12 cellular contexts compared by ENCODE assay signal in genomic region chr10:132923384-132923783, GRCh38. TPM values are rescaled to one million over a fixed set of nuclear protein-coding genes. Genes with fewer than 3 reads are reported as not detected.
DNase-seq lines count a peak whose midpoint lies in the region; ATAC-seq and TF ChIP-seq lines count a peak whose summit lies in the region.
"Not testable (repeated sequence)": the region's sequence is repeated elsewhere in the genome, so short reads cannot be mapped to it uniquely, and the experiment has no call there.
"Had no signal": no experiment of that assay in that cellular context is flagged by ENCODE, and none has a peak within 500 bp of the region (broad histone marks: within the 10 kb centered on the region; RNA-seq: fewer than 3 reads in every experiment).

No MANE protein-coding gene starts in this region.

- not testable (repeated sequence) for H3K18ac ChIP-seq in mesenchymal stem cell (ENCODE audit: low read depth in 1 of 2, low read length in 2 of 2)

- TF ChIP-seq CTCF in chondrocyte (IDR thresholded peaks at IDR 0.05); endothelial cell (IDR thresholded peaks at IDR 0.05; ENCODE audit: unreplicated experiment); right lobe of liver (IDR thresholded peaks at IDR 0.05): not testable (repeated sequence)

- H2BK15ac ChIP-seq in mesenchymal stem cell (ENCODE audit: low read depth, poor library complexity, severe bottlenecking): not testable (repeated sequence)

- H3K79me1 ChIP-seq in mesenchymal stem cell (replicated peaks; ENCODE audit: low read length, poor library complexity, severe bottlenecking): not testable (repeated sequence)

- H3K27ac Mint-ChIP-seq in chondrocyte (ENCODE audit: unreplicated experiment): not testable (repeated sequence)
- H3K27ac Mint-ChIP-seq in endothelial cell (ENCODE audit: unreplicated experiment): peak overlapping the region; percentile 45

- H3K4ac ChIP-seq in mesenchymal stem cell (ENCODE audit: low read depth in 1 of 2, low read length in 2 of 2): not testable (repeated sequence)

- 69% methylated on average over 2 of the region's 7 CpGs for WGBS in right lobe of liver (ENCODE audit: insufficient coverage, low coverage, low lambda C conversion rate, missing lambda C conversion rate)
- WGBS in mesenchymal stem cell: 70% methylated on average over 7 of the region's 7 CpGs

- not testable (repeated sequence) for H3K9me3 Mint-ChIP-seq in chondrocyte (ENCODE audit: low read depth); endothelial cell (ENCODE audit: unreplicated experiment)

- H3K4me1 ChIP-seq in NT2/D1 (ENCODE audit: insufficient read depth, insufficient read length); right lobe of liver; mesenchymal stem cell (ENCODE audit: control insufficient read depth, insufficient read depth, low read depth, low read length): not testable (repeated sequence)

- ATAC-seq in Right ventricle myocardium inferior, left cardiac atrium, right lobe of liver: not testable (repeated sequence)

- H4K91ac ChIP-seq in mesenchymal stem cell (ENCODE audit: low read length): peak overlapping the region; percentile 10

- not testable (repeated sequence) for H3K4me3 Mint-ChIP-seq in chondrocyte (ENCODE audit: unreplicated experiment); endothelial cell (ENCODE audit: unreplicated experiment)

- intact Hi-C loops in Right ventricle myocardium inferior (cut with DNase I); left cardiac atrium (cut with DNase I); right lobe of liver (cut with DNase I): not testable (repeated sequence)

- not testable (repeated sequence) for H3K27ac ChIP-seq in right lobe of liver; mesenchymal stem cell (ENCODE audit: low read length, poor library complexity, severe bottlenecking)

- not testable (repeated sequence) for H3K4me1 Mint-ChIP-seq in chondrocyte (ENCODE audit: low read depth); endothelial cell (ENCODE audit: unreplicated experiment)

- H3K4me3 ChIP-seq in NT2/D1 (ENCODE audit: insufficient read length, low read depth); right lobe of liver; mesenchymal stem cell (ENCODE audit: insufficient read depth in 1 of 2, low read depth in 1 of 2, low read length in 2 of 2): not testable (repeated sequence)

- H3K14ac ChIP-seq in mesenchymal stem cell (ENCODE audit: low read length in 2 of 2): not testable (repeated sequence)

- H2BK12ac ChIP-seq in mesenchymal stem cell (ENCODE audit: low read length in 2 of 2): not testable (repeated sequence)

- not testable (repeated sequence) for H2AK5ac ChIP-seq in mesenchymal stem cell (ENCODE audit: low read length, severe bottlenecking)

- H3K36me3 Mint-ChIP-seq in chondrocyte (ENCODE audit: low read depth); endothelial cell (ENCODE audit: low read depth, unreplicated experiment): not testable (repeated sequence)

- not testable (repeated sequence) for DNase-seq in NT2/D1 (ENCODE audit: low read depth, low spot score); endothelial cell (ENCODE audit: low spot score); mesenchymal stem cell
- DNase-seq in chondrocyte (ENCODE audit: low spot score) (peak; percentile 66), Right ventricle myocardium inferior (ENCODE audit: missing footprints) (peak; percentile 41), left cardiac atrium (peak; percentile 3), right lobe of liver (peak in 2 of 3 donors; percentile 13 to 32)

- not testable (repeated sequence) for H3K4me2 ChIP-seq in mesenchymal stem cell (ENCODE audit: low read length, poor library complexity, severe bottlenecking)

- not testable (repeated sequence) for H4K8ac ChIP-seq in mesenchymal stem cell (ENCODE audit: low read length)

- not testable (repeated sequence) for H2BK120ac ChIP-seq in mesenchymal stem cell (ENCODE audit: low read depth, low read length)

- H3K36me3 ChIP-seq in NT2/D1 (ENCODE audit: insufficient read depth, insufficient read length, low read length); right lobe of liver; mesenchymal stem cell (ENCODE audit: control insufficient read depth in 1 of 2, insufficient read depth in 2 of 2, low read depth in 1 of 2, low read length in 2 of 2): not testable (repeated sequence)

- H3K27me3 ChIP-seq in NT2/D1 (ENCODE audit: insufficient read depth, insufficient read length); right lobe of liver: not testable (repeated sequence)
- peaks cover 0 to 34% of the 10 kb centered on the region in 2 experiments for H3K27me3 ChIP-seq in mesenchymal stem cell (ENCODE audit: control insufficient read depth in 1 of 2, insufficient read depth in 1 of 2, low read length in 2 of 2)

- peak overlapping the region; percentile 4 for H3K9ac ChIP-seq in NT2/D1 (ENCODE audit: insufficient read length, low read depth)
- not testable (repeated sequence) for H3K9ac ChIP-seq in mesenchymal stem cell (ENCODE audit: low read length)

- H3K27me3 Mint-ChIP-seq in chondrocyte (ENCODE audit: low read depth); endothelial cell (ENCODE audit: unreplicated experiment): not testable (repeated sequence)

- not testable (repeated sequence) for H3K23ac ChIP-seq in mesenchymal stem cell (ENCODE audit: low read length in 2 of 2)

- TF ChIP-seq POLR2A in right lobe of liver (IDR thresholded peaks at IDR 0.05): not testable (repeated sequence)

- H2AFZ ChIP-seq in mesenchymal stem cell (ENCODE audit: low read depth, low read length): not testable (repeated sequence)

- not testable (repeated sequence) for H3K9me3 ChIP-seq in NT2/D1 (ENCODE audit: insufficient read depth, low read length); right lobe of liver; mesenchymal stem cell (ENCODE audit: control insufficient read depth, low read length)

- H2BK5ac ChIP-seq in mesenchymal stem cell (ENCODE audit: low read depth, low read length, poor library complexity, severe bottlenecking): not testable (repeated sequence)

RNA-seq across cellular contexts. Expression of gene CFAP46, which starts 19.0 kb away (rescaled TPM):
- total RNA-seq in chondrocyte (0.49 to 0.92 TPM (median 0.89 TPM) in 3 replicates), endothelial cell (ENCODE audit: unreplicated experiment) (0.95 TPM), Right ventricle myocardium inferior (0.57 TPM), left cardiac atrium (1 to 10 TPM; 1.2 to 1.7 TPM), right lobe of liver (under 1 TPM; 0.16 to 0.67 (median 0.32) TPM)
- polyA plus RNA-seq in mesenchymal stem cell (2013, experiment 1 of 2): 1.2 TPM
- polyA plus RNA-seq in mesenchymal stem cell (2013, experiment 2 of 2): 1.6 TPM
- total RNA-seq: B cell; Caco-2; Calu3; CD4-positive, alpha-beta T cell; CD8-positive, alpha-beta T cell had no signal
